In the genomic region with DNA sequence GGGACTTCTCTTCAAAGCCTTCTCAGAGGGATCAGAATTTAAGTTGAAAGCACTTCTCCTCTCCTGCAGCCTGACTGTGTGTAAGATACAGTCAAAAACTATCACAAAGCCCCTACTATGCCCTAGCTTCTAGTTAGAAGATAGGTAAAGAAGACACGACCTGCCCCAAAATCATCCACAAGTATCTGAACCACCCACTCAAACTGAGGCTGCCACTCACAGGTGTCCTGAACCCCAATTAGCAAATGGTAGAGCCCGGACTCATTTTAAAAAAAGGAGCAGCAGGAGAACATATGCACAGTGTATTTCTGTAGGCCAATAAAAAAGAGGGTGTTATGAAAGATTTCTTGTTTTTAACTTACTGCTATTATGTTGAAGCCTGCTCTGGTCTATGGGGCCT, we compare ENCODE assay signal across 14 cellular contexts.
A peak's percentile ranks its signal among the peaks of the same experiment; 100 is the strongest.
DNase-seq lines count a peak whose midpoint lies in the region; ATAC-seq, FAIRE-seq and TF ChIP-seq lines count a peak whose summit lies in the region.
"Had no signal": no experiment of that assay in that cellular context is flagged by ENCODE, and none has a peak within 500 bp of the region (broad histone marks: within the 10 kb centered on the region; RNA-seq: fewer than 3 reads in every experiment).

No MANE protein-coding gene starts in this region.

- no peak overlapping the region for H3K27ac ChIP-seq in body of pancreas
- H3K27ac ChIP-seq: neural progenitor cell, thoracic aorta had no signal

- no peaks in the 10 kb centered on the region for H3K4me1 ChIP-seq in body of pancreas

- no peak overlapping the region for H3K4me3 ChIP-seq in body of pancreas
- H3K4me3 ChIP-seq: MG63, neural progenitor cell, smooth muscle cell, thoracic aorta had no signal

- 90 to 93% methylated on average over 2 of the region's 2 CpGs for WGBS in body of pancreas, 2 donors

- CTCF ChIA-PET in activated CD8-positive, alpha-beta T cell treated with anti-CD3 and anti-CD28 coated beads, Interleukin-2, amount 10 ng/mL, durations not matched to agents 7 days and 5 days (lab: Charles Lee), result interaction anchor here (1.2 to 2.3 kb wide), 7 partner anchors 14 to 123 kb away, joined by 3 to 17 read pairs (median 10); no protein-coding TSS in a partner anchor

- peak overlapping the region; percentile 98 for H3K27ac Mint-ChIP-seq in activated naive CD4-positive, alpha-beta T cell treated with anti-CD3 and anti-CD28 coated beads, Interleukin-2, amount 50 U/mL, for 24 hours
- H3K27ac Mint-ChIP-seq in activated CD8-positive, alpha-beta T cell treated with anti-CD3 and anti-CD28 coated beads, Interleukin-2, amount 10 ng/mL, durations not matched to agents 7 days and 5 days, result peak overlapping the region; percentile 87
- peak overlapping the region; percentile 94 for H3K27ac Mint-ChIP-seq in effector memory CD8-positive, alpha-beta T cell
- H3K27ac Mint-ChIP-seq: neural progenitor cell had no signal

- intact Hi-C loops in body of pancreas (cut with DNase I), result no loop called here

- TF ChIP-seq POLR2A in H54 (IDR thresholded peaks at IDR 0.05; ENCODE audit: low read depth, low read length) (no peak), body of pancreas (IDR thresholded peaks at IDR 0.05) (no peak)

- H3K36me3 ChIP-seq in body of pancreas (replicated peaks in 1 of 2; ENCODE audit: insufficient read depth in 1 of 2, low read depth in 2 of 2), result no peaks in the 10 kb centered on the region
- H3K36me3 ChIP-seq: MG63, neural progenitor cell, thoracic aorta had no signal

- H3K9me3 Mint-ChIP-seq in activated naive CD4-positive, alpha-beta T cell treated with anti-CD3 and anti-CD28 coated beads, Interleukin-2, amount 50 U/mL, for 24 hours, result no peaks in the 10 kb centered on the region
- H3K9me3 Mint-ChIP-seq in activated CD8-positive, alpha-beta T cell treated with anti-CD3 and anti-CD28 coated beads, Interleukin-2, amount 10 ng/mL, durations not matched to agents 7 days and 5 days (ENCODE audit: insufficient read depth), result no peaks in the 10 kb centered on the region
- no peaks in the 10 kb centered on the region for H3K9me3 Mint-ChIP-seq in effector memory CD8-positive, alpha-beta T cell
- H3K9me3 Mint-ChIP-seq: neural progenitor cell had no signal

- no peak for FAIRE-seq in H54 (lab: Jason Lieb, UNC)

- no peak for TF ChIP-seq CTCF in body of pancreas (IDR thresholded peaks at IDR 0.05)

- no peaks in the 10 kb centered on the region for H3K27me3 Mint-ChIP-seq in activated naive CD4-positive, alpha-beta T cell treated with anti-CD3 and anti-CD28 coated beads, Interleukin-2, amount 50 U/mL, for 24 hours
- H3K27me3 Mint-ChIP-seq in activated CD8-positive, alpha-beta T cell treated with anti-CD3 and anti-CD28 coated beads, Interleukin-2, amount 10 ng/mL, durations not matched to agents 7 days and 5 days (ENCODE audit: low read depth), result no peaks in the 10 kb centered on the region
- H3K27me3 Mint-ChIP-seq in effector memory CD8-positive, alpha-beta T cell, result no peaks in the 10 kb centered on the region

- H3K4me3 Mint-ChIP-seq in activated naive CD4-positive, alpha-beta T cell treated with anti-CD3 and anti-CD28 coated beads, Interleukin-2, amount 50 U/mL, for 24 hours, result peak overlapping the region; percentile 85
- no peak overlapping the region for H3K4me3 Mint-ChIP-seq in activated CD8-positive, alpha-beta T cell treated with anti-CD3 and anti-CD28 coated beads, Interleukin-2, amount 10 ng/mL, durations not matched to agents 7 days and 5 days
- peak overlapping the region; percentile 69 to 73 for H3K4me3 Mint-ChIP-seq in effector memory CD8-positive, alpha-beta T cell
- H3K4me3 Mint-ChIP-seq: neural progenitor cell had no signal

- DNase-seq in activated naive CD4-positive, alpha-beta T cell treated with anti-CD3 and anti-CD28 coated beads, Interleukin-2, amount 50 U/mL, for 16 hours, result no peak
- no peak for DNase-seq in activated CD8-positive, alpha-beta T cell treated with anti-CD3 and anti-CD28 coated beads, Interleukin-2, amount 10 ng/mL, durations not matched to agents 7 days and 5 days
- no peak for DNase-seq in effector memory CD8-positive, alpha-beta T cell
- DNase-seq in H54 (ENCODE audit: insufficient read length, low spot score) (no peak), body of pancreas (no peak)
- DNase-seq: COR-L47, MG63, T1000 had no signal

- no peaks in the 10 kb centered on the region for H3K36me3 Mint-ChIP-seq in activated naive CD4-positive, alpha-beta T cell treated with anti-CD3 and anti-CD28 coated beads, Interleukin-2, amount 50 U/mL, for 24 hours
- H3K36me3 Mint-ChIP-seq in activated CD8-positive, alpha-beta T cell treated with anti-CD3 and anti-CD28 coated beads, Interleukin-2, amount 10 ng/mL, durations not matched to agents 7 days and 5 days (ENCODE audit: low read depth), result peaks cover 38% of the 10 kb centered on the region
- H3K36me3 Mint-ChIP-seq in effector memory CD8-positive, alpha-beta T cell (ENCODE audit: insufficient read depth), result peaks cover 30% of the 10 kb centered on the region
- H3K36me3 Mint-ChIP-seq: neural progenitor cell had no signal

- peaks cover 97% of the 10 kb centered on the region for H3K4me1 Mint-ChIP-seq in activated naive CD4-positive, alpha-beta T cell treated with anti-CD3 and anti-CD28 coated beads, Interleukin-2, amount 50 U/mL, for 24 hours
- peaks cover 88% of the 10 kb centered on the region for H3K4me1 Mint-ChIP-seq in activated CD8-positive, alpha-beta T cell treated with anti-CD3 and anti-CD28 coated beads, Interleukin-2, amount 10 ng/mL, durations not matched to agents 7 days and 5 days (ENCODE audit: low read depth)
- peaks cover 72 to 90% of the 10 kb centered on the region in 2 donors for H3K4me1 Mint-ChIP-seq in effector memory CD8-positive, alpha-beta T cell (ENCODE audit: low read depth in 2 of 2)

- H3K27me3 ChIP-seq in body of pancreas, result no peaks in the 10 kb centered on the region
- H3K27me3 ChIP-seq: MG63, neural progenitor cell had no signal

- ATAC-seq in activated CD8-positive, alpha-beta T cell treated with anti-CD3 and anti-CD28 coated beads, Interleukin-2, amount 10 ng/mL, durations not matched to agents 7 days and 5 days, result no peak
- ATAC-seq in effector memory CD8-positive, alpha-beta T cell (replicated peaks), result no peak
- no peak for ATAC-seq in GM19452 (IDR thresholded peaks at IDR 0.05; ENCODE audit: unreplicated experiment)
- no peak for ATAC-seq in body of pancreas
- ATAC-seq: activated CD4-positive, CD25-positive, alpha-beta regulatory T cell treated with anti-CD3 and anti-CD28 coated beads, Interleukin-2, amount 50 U/mL, for 24 hours had no signal

- POLR2A ChIA-PET in activated CD8-positive, alpha-beta T cell treated with anti-CD3 and anti-CD28 coated beads, Interleukin-2, amount 10 ng/mL, durations not matched to agents 7 days and 5 days (lab: Charles Lee), result interaction anchor here (2.3 to 5.0 kb wide), 5 partner anchors 20 to 73 kb away, joined by 8 to 32 read pairs (median 22); partner anchors contain the start of gene ANKRD44

- H3K9me3 ChIP-seq in body of pancreas, result no peaks in the 10 kb centered on the region
- H3K9me3 ChIP-seq: MG63, thoracic aorta had no signal
